Comparison of ENCODE assay signal across 18 cellular contexts in the genomic region with DNA sequence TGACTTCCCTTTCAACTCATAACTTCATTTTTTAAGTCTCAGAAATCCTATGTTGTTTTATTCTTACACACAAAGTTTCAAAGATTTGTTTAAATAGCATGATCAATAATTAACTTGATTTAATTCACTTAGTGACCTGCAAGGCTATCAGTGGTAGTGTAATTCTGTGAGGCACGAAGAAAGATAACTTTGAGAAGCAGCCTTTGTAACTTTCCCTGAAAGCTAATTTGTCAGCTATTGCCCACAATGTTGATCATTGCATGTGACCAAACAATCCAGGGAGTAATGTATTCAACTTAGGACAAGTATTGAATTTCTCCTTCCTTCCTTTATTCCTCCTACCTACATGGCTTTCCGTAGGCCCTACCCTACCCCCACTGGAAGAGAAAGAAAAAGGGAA.
"Had no signal": no experiment of that assay in that cellular context is flagged by ENCODE, and none has a peak within 500 bp of the region (broad histone marks: within the 10 kb centered on the region; RNA-seq: fewer than 3 reads in every experiment).

No MANE protein-coding gene starts in this region.

- H3K27ac ChIP-seq: coronary artery, heart left ventricle, neutrophil, right atrium auricular region, sigmoid colon, skin epidermis, tibial artery, upper lobe of right lung, vagina had no signal

- H3K4me3 Mint-ChIP-seq: natural killer cell treated with Interleukin-12 subunit alpha and Interleukin-12 subunit beta and Interleukin-15 and Interleukin-18, amount 100 ng/mL, for 72 hours had no signal

- H3K9me3 Mint-ChIP-seq: natural killer cell treated with Interleukin-12 subunit alpha and Interleukin-12 subunit beta and Interleukin-15 and Interleukin-18, amount 100 ng/mL, for 72 hours had no signal

- H3K27ac Mint-ChIP-seq: natural killer cell treated with Interleukin-12 subunit alpha and Interleukin-12 subunit beta and Interleukin-15 and Interleukin-18, amount 100 ng/mL, for 72 hours had no signal

- ATAC-seq: heart left ventricle; left lobe of liver; natural killer cell treated with Interleukin-12 subunit alpha and Interleukin-12 subunit beta and Interleukin-15 and Interleukin-18, amount 100 ng/mL, for 72 hours; stimulated activated naive CD8-positive, alpha-beta T cell treated with anti-CD3 and anti-CD28 coated beads, Interleukin-15, Interleukin-2, amounts not matched to agents 100 U/mL and 50 U/mL, for 24 hours; upper lobe of right lung had no signal

- H3K27me3 ChIP-seq: heart left ventricle, neutrophil, right atrium auricular region, sigmoid colon, tibial artery, upper lobe of right lung, vagina had no signal

- DNase-seq: effector CD4-positive, alpha-beta T cell; foreskin melanocyte; heart left ventricle; hypothalamus; kidney glomerular epithelial cell; midbrain; sigmoid colon; stimulated activated CD4-positive, alpha-beta T cell treated with anti-CD3 and anti-CD28 coated beads, Interleukin-2, amount 100 ng/mL, for 48 hours; stimulated activated naive CD8-positive, alpha-beta T cell treated with anti-CD3 and anti-CD28 coated beads, Interleukin-15, Interleukin-2, amounts not matched to agents 100 U/mL and 50 U/mL, for 24 hours; tibial artery; upper lobe of right lung had no signal

- H3K36me3 Mint-ChIP-seq: natural killer cell treated with Interleukin-12 subunit alpha and Interleukin-12 subunit beta and Interleukin-15 and Interleukin-18, amount 100 ng/mL, for 72 hours had no signal

- H3K4me3 ChIP-seq: coronary artery, heart left ventricle, right atrium auricular region, sigmoid colon, skin epidermis, tibial artery, upper lobe of right lung, vagina had no signal

- H3K36me3 ChIP-seq: heart left ventricle, neutrophil, right atrium auricular region, sigmoid colon, tibial artery, upper lobe of right lung, vagina had no signal

- H3K4me1 ChIP-seq: heart left ventricle, right atrium auricular region, sigmoid colon, tibial artery, upper lobe of right lung, vagina had no signal

- H3K27me3 Mint-ChIP-seq: natural killer cell treated with Interleukin-12 subunit alpha and Interleukin-12 subunit beta and Interleukin-15 and Interleukin-18, amount 100 ng/mL, for 72 hours had no signal
